Comparison of ENCODE assay signal across 10 cellular contexts in genomic region chr10:80409121-80409520, GRCh38. TPM values are rescaled to one million over a fixed set of nuclear protein-coding genes. Genes with fewer than 3 reads are reported as not detected.
DNase-seq lines count a peak whose midpoint lies in the region; TF ChIP-seq lines count a peak whose summit lies in the region.
"Had no signal": no experiment of that assay in that cellular context is flagged by ENCODE, and none has a peak within 500 bp of the region (broad histone marks: within the 10 kb centered on the region; RNA-seq: fewer than 3 reads in every experiment).

No MANE protein-coding gene starts in this region.

- H3K4me1 ChIP-seq in suprapubic skin = peaks cover 75% of the 10 kb centered on the region

- H3K4me3 ChIP-seq in kidney epithelial cell (ENCODE audit: low read depth, low read length) (peak overlapping the region; percentile 68), suprapubic skin (peak overlapping the region; percentile 84)

- WGBS in suprapubic skin = 30% methylated on average over 12 of the region's 12 CpGs

- TF ChIP-seq EP300 in suprapubic skin (IDR thresholded peaks at IDR 0.05) = no peak

- TF ChIP-seq POLR2A in suprapubic skin (IDR thresholded peaks at IDR 0.05) = no peak

- DNase-seq in NCI-H748 (lab: John Stamatoyannopoulos, UW; ENCODE audit: unreplicated experiment) (peak; percentile 31), NCI-H748 treated with DMSO at 0.1 percent for 48 hours (lab: John Stamatoyannopoulos, UW) (no peak), kidney epithelial cell (ENCODE audit: low read depth) (no peak), suprapubic skin (ENCODE audit: low spot score in 2 of 2) (peak in 1 of 2 donors; percentile 74), SIG-M5 (lab: John Stamatoyannopoulos, UW) (no peak), ACHN (no peak), NCI-H2196 (lab: John Stamatoyannopoulos, UW; ENCODE audit: unreplicated experiment) (no peak)
- DNase-seq: AML-193; stimulated activated naive CD4-positive, alpha-beta T cell treated with Interleukin-2 at 50 U/mL for 16 hours had no signal

- no peak for TF ChIP-seq CTCF in kidney epithelial cell (IDR thresholded peaks at IDR 0.05; ENCODE audit: insufficient read depth, low read length, poor library complexity, severe bottlenecking)
- TF ChIP-seq CTCF in suprapubic skin (IDR thresholded peaks at IDR 0.05) = no peak

- H3K36me3 ChIP-seq in kidney epithelial cell (ENCODE audit: control insufficient read depth, insufficient read depth, low read length) = no peaks in the 10 kb centered on the region
- H3K36me3 ChIP-seq in suprapubic skin = no peaks in the 10 kb centered on the region

- no peaks in the 10 kb centered on the region for H3K27me3 ChIP-seq in kidney epithelial cell (ENCODE audit: control insufficient read depth, insufficient read depth, low read length)
- no peaks in the 10 kb centered on the region for H3K27me3 ChIP-seq in suprapubic skin

- in situ Hi-C loops in ACHN (cut with HindIII; ENCODE audit: low pct_ligation_motif_present, low pct_unique_long_range_greater_than_20kb, low sequenced_read_pairs) = no loop called here

- H3K27ac ChIP-seq in angular gyrus (ENCODE audit: low read depth, low read length) (peak overlapping the region; percentile 86), suprapubic skin (peak overlapping the region; percentile 82)

- no peaks in the 10 kb centered on the region for H3K9me3 ChIP-seq in suprapubic skin

RNA-seq across cellular contexts. Expression of gene PRXL2A, which starts 0.8 kb away (rescaled TPM):
- total RNA-seq in kidney epithelial cell (64.4 and 72.4 TPM in 2 replicates), suprapubic skin (100 to 1,000 TPM in 3 of 4 donors, 10 to 100 TPM in 1; 91.0 to 106 (median 105) TPM)

RNA-seq across cellular contexts. Expression of gene TSPAN14, which starts 45.0 kb away (rescaled TPM):
- total RNA-seq in kidney epithelial cell (111 and 116 TPM in 2 replicates), suprapubic skin (100 to 1,000 TPM in 3 of 4 donors, 10 to 100 TPM in 1; 99.7 to 145 (median 122) TPM)

RNA-seq across cellular contexts. Expression of gene DYDC2, which starts 52.5 kb away (rescaled TPM):
- 0.14 and 3.0 TPM in 2 replicates for total RNA-seq in kidney epithelial cell
- total RNA-seq in suprapubic skin = 1 to 10 TPM in 1 of 4 donors, not detected in 3; 2.4 TPM

RNA-seq across cellular contexts. Expression of gene DYDC1, which starts 52.6 kb away (rescaled TPM):
- total RNA-seq in kidney epithelial cell = not detected in 2 replicates
- not detected for total RNA-seq in suprapubic skin
